ENCODE assay signal across 7 cellular contexts in the genomic region with DNA sequence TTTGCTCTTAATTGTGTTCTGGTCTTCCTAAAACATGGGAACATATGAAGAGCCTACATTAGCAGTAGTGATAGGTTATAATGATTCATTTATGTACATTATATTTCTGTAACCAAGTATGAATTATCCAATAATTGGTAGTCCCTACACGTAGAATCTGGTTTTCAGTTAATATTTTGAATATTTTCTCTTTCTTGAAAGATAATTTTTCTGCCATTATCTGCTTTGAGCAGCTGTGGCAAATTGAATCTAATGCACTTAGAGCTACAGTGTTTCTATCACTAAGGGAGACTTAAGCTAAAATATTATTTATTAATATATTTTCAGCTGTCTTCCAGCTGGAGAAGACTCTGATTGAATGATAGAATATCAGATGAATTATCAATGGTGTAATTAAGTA.
"Had no signal": no experiment of that assay in that cellular context is flagged by ENCODE, and none has a peak within 500 bp of the region (broad histone marks: within the 10 kb centered on the region; RNA-seq: fewer than 3 reads in every experiment).

No MANE protein-coding gene starts in this region.

- H3K4me3 ChIP-seq: GM12878 had no signal

- FAIRE-seq: GM12878, GM12891, GM12892, GM18507, GM19239 had no signal

- DNase-seq: GDM1, GF-D8 had no signal

- ATAC-seq: GM12878 had no signal
